Comparison of ENCODE assay signal across 1 cellular context in the genomic region with DNA sequence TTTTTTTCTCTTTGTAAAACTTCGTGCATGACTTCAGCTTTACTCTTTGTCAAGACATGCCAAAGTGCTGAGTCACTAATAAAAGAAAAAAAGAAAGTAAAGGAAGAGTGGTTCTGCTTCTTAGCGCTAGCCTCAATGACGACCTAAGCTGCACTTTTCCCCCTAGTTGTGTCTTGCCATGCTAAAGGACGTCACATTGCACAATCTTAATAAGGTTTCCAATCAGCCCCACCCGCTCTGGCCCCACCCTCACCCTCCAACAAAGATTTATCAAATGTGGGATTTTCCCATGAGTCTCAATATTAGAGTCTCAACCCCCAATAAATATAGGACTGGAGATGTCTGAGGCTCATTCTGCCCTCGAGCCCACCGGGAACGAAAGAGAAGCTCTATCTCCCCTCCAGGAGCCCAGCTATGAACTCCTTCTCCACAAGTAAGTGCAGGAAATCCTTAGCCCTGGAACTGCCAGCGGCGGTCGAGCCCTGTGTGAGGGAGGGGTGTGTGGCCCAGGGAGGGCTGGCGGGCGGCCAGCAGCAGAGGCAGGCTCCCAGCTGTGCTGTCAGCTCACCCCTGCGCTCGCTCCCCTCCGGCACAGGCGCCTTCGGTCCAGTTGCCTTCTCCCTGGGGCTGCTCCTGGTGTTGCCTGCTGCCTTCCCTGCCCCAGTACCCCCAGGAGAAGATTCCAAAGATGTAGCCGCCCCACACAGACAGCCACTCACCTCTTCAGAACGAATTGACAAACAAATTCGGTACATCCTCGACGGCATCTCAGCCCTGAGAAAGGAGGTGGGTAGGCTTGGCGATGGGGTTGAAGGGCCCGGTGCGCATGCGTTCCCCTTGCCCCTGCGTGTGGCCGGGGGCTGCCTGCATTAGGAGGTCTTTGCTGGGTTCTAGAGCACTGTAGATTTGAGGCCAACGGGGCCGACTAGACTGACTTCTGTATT.
TF ChIP-seq lines count a peak whose summit lies in the region.

A gene (plus strand): TSS at position 352 of the 944 bp plus-strand sequence. CDS start 63 bp downstream, at position 415.

TF ChIP-seq in GM12878, 131 proteins besides CTCF, POLR2A, EP300 and RAD21 (continued from another document):
- 0 out of 2 replicates have a peak, but pooled peaks have one; percentile 8 for TF ChIP-seq CREB1 (IDR thresholded peaks at IDR 0.05; ENCODE audit: low read depth)
- no peak for TF ChIP-seq ESRRA (IDR thresholded peaks at IDR 0.05; ENCODE audit: low read length)
- no peak for TF ChIP-seq PAX5 (IDR thresholded peaks at IDR 0.05; ENCODE audit: borderline replicate concordance, low read depth, low read length)
